ENCODE assay signal across 7 cellular contexts in genomic region chr19:42280761-42281174, GRCh38. TPM values are rescaled to one million over a fixed set of nuclear protein-coding genes. Genes with fewer than 3 reads are reported as not detected.
DNase-seq lines count a peak whose midpoint lies in the region; ATAC-seq, FAIRE-seq and TF ChIP-seq lines count a peak whose summit lies in the region.
"Had no signal": no experiment of that assay in that cellular context is flagged by ENCODE, and none has a peak within 500 bp of the region (broad histone marks: within the 10 kb centered on the region; RNA-seq: fewer than 3 reads in every experiment).

No MANE protein-coding gene starts in this region.

- H3K9me3 Mint-ChIP-seq in chondrocyte (ENCODE audit: low read depth) = no peaks in the 10 kb centered on the region
- H3K9me3 Mint-ChIP-seq: neural crest cell had no signal

- FAIRE-seq in GM19239 (lab: Jason Lieb, UNC) = no peak

- H3K36me3 Mint-ChIP-seq in chondrocyte (ENCODE audit: low read depth) = peaks cover 3% of the 10 kb centered on the region

- H3K4me3 Mint-ChIP-seq in chondrocyte (ENCODE audit: unreplicated experiment) = peak overlapping the region; percentile 75

- H3K27me3 Mint-ChIP-seq in chondrocyte (ENCODE audit: low read depth) = no peaks in the 10 kb centered on the region

- TF ChIP-seq CTCF in chondrocyte (IDR thresholded peaks at IDR 0.05) (no peak), omental fat pad (IDR thresholded peaks at IDR 0.05) (no peak)

- H3K4me1 Mint-ChIP-seq in chondrocyte (ENCODE audit: low read depth) = peaks cover 50% of the 10 kb centered on the region

- H3K27ac Mint-ChIP-seq in chondrocyte (ENCODE audit: unreplicated experiment) = no peak overlapping the region

- ATAC-seq in omental fat pad (ENCODE audit: low FRiP score) = peak; percentile 31

- peak; percentile 83 for DNase-seq in NCI-H748 (lab: John Stamatoyannopoulos, UW; ENCODE audit: unreplicated experiment)
- no peak for DNase-seq in NCI-H748 treated with DMSO at 0.1 percent for 48 hours (lab: John Stamatoyannopoulos, UW)
- no peak for DNase-seq in chondrocyte (ENCODE audit: low spot score)
- DNase-seq in omental fat pad (ENCODE audit: low spot score) = peak; percentile 50
- DNase-seq in GM19239 (ENCODE audit: insufficient read length, low spot score) = no peak
- DNase-seq in NCI-H128 (lab: John Stamatoyannopoulos, UW; ENCODE audit: unreplicated experiment) = no peak

RNA-seq across cellular contexts. Expression of gene CIC, which starts 11.7 kb away (rescaled TPM):
- 83.6 to 101 TPM (median 86.3 TPM) in 3 replicates for total RNA-seq in chondrocyte
- total RNA-seq in omental fat pad = 10 to 100 TPM; 15.7 to 26.3 (median 21.0) TPM

RNA-seq across cellular contexts. Expression of gene PRR19, which starts 21.2 kb away (rescaled TPM):
- total RNA-seq in chondrocyte (0.24 to 1.7 TPM (median 0.82 TPM) in 3 replicates), omental fat pad (under 1 TPM in 3 of 4 donors, not detected in 1; 0.31 to 0.93 (median 0.72) TPM)

RNA-seq across cellular contexts. Expression of gene PAFAH1B3, which starts 21.7 kb away (rescaled TPM):
- total RNA-seq in chondrocyte (15.2 to 32.9 TPM (median 31.1 TPM) in 3 replicates), omental fat pad (10 to 100 TPM in 2 of 4 donors, 1 to 10 TPM in 2; 2.7 to 14.1 (median 8.6) TPM)

RNA-seq across cellular contexts. Expression of gene ERF, which starts 25.8 kb away (rescaled TPM):
- total RNA-seq in chondrocyte (64.5 to 74.6 TPM (median 71.7 TPM) in 3 replicates), omental fat pad (10 to 100 TPM; 21.2 to 52.8 (median 34.8) TPM)

RNA-seq across cellular contexts. Expression of gene TMEM145, which starts 32.3 kb away (rescaled TPM):
- 0.32 to 0.36 TPM in 2 of 3 replicates, not detected in the other for total RNA-seq in chondrocyte
- 1 to 10 TPM in 1 of 4 donors, under 1 TPM in 1, not detected in 2; 0.24 to 1.9 TPM for total RNA-seq in omental fat pad

Comparison
In these comparisons a context has a peak if more than half of its experiments do, and no peak if none do; other contexts are left out.
1. DNase-seq: peak in NCI-H748 (single experiment) and omental fat pad (single experiment); none in NCI-H748 treated with DMSO at 0.1 percent for 48 hours (single experiment), chondrocyte (single experiment), GM19239 (single experiment) and NCI-H128 (single experiment).